In genomic region chr2:58240938-58241755, GRCh38 we compare ENCODE assay signal across 8 cellular contexts.
DNase-seq lines count a peak whose midpoint lies in the region; ATAC-seq lines count a peak whose summit lies in the region.

Gene FANCL, minus strand, starts transcription at chr2:58241325. Its CDS starts 12 bp downstream, at chr2:58241313.

- DNase-seq in AG20443 (ENCODE audit: low spot score) (peak; percentile 98), NCI-H345 treated with DMSO at 0.1 percent for 48 hours (lab: John Stamatoyannopoulos, UW; ENCODE audit: unreplicated experiment) (peak; percentile 84), cerebellar cortex (ENCODE audit: low spot score) (peak; percentile 83), islet precursor cell (peak; percentile 96)
- peak; percentile 21 for DNase-seq in activated CD4-positive, CD25-positive, alpha-beta regulatory T cell treated with anti-CD3 and anti-CD28 coated beads, Interleukin-2, amount 50 U/mL, for 16 hours (ENCODE audit: low read depth, low spot score)
- DNase-seq in stimulated activated CD4-positive, alpha-beta T cell treated with anti-CD3 and anti-CD28 coated beads, Interleukin-12 subunit alpha, Interleukin-12 subunit beta, amount 100 ng/mL, for 4 hours: peak; percentile 74

- ATAC-seq in GM19035 (IDR thresholded peaks at IDR 0.05; ENCODE audit: unreplicated experiment) (peak; percentile 77), HG03342 (IDR thresholded peaks at IDR 0.05; ENCODE audit: unreplicated experiment) (peak; percentile 69)

Comparison
In these comparisons a context has a peak if more than half of its experiments do, and no peak if none do; other contexts are left out.
1. Peak in every context shown above with its lines: DNase-seq and ATAC-seq.
2. DNase-seq: peak in every context shown above with its lines; median percentile 98 in AG20443; 96 in islet precursor cell; 84 in NCI-H345 treated with DMSO at 0.1 percent for 48 hours; 83 in cerebellar cortex; 74 in stimulated activated CD4-positive, alpha-beta T cell treated with anti-CD3 and anti-CD28 coated beads, Interleukin-12 subunit alpha, Interleukin-12 subunit beta, amount 100 ng/mL, for 4 hours; 21 in activated CD4-positive, CD25-positive, alpha-beta regulatory T cell treated with anti-CD3 and anti-CD28 coated beads, Interleukin-2, amount 50 U/mL, for 16 hours.